Comparison of ENCODE assay signal across 7 cellular contexts in genomic region chr17:77465358-77466041, GRCh38.
DNase-seq lines count a peak whose midpoint lies in the region; ATAC-seq and TF ChIP-seq lines count a peak whose summit lies in the region.

No MANE protein-coding gene starts in this region.

- intact Hi-C loops in body of pancreas (cut with DNase I) = no loop called here

- H3K4me1 ChIP-seq in body of pancreas = peaks cover 31% of the 10 kb centered on the region

- ATAC-seq in HG03342 (IDR thresholded peaks at IDR 0.05; ENCODE audit: unreplicated experiment) (peak; percentile 60), body of pancreas (peak; percentile 9), left lobe of liver (peak; percentile 49)

- no peaks in the 10 kb centered on the region for H3K36me3 ChIP-seq in body of pancreas (replicated peaks in 1 of 2; ENCODE audit: insufficient read depth in 1 of 2, low read depth in 2 of 2)

- peaks cover 5% of the 10 kb centered on the region for H3K9me3 Mint-ChIP-seq in T-helper 1 cell treated with Interleukin-12 subunit alpha and Interleukin-12 subunit beta and Interleukin-4 antibody, amounts not matched to agents 30 μg/mL and 1 μg/mL, for 36 hours

- peak overlapping the region; percentile 62 for H3K4me3 Mint-ChIP-seq in T-helper 1 cell treated with Interleukin-12 subunit alpha and Interleukin-12 subunit beta and Interleukin-4 antibody, amounts not matched to agents 30 μg/mL and 1 μg/mL, for 36 hours

- no peaks in the 10 kb centered on the region for H3K9me3 ChIP-seq in body of pancreas

- peak overlapping the region; percentile 80 for H3K27ac Mint-ChIP-seq in T-helper 1 cell treated with Interleukin-12 subunit alpha and Interleukin-12 subunit beta and Interleukin-4 antibody, amounts not matched to agents 30 μg/mL and 1 μg/mL, for 36 hours

- TF ChIP-seq CTCF in body of pancreas (IDR thresholded peaks at IDR 0.05) = no peak

- no peak overlapping the region for H3K4me3 ChIP-seq in body of pancreas

- DNase-seq in GM19238 (ENCODE audit: insufficient read length, low spot score) (peak; percentile 88), body of pancreas (peak in 2 of 4 donors; percentile 35 to 75), left lobe of liver (ENCODE audit: low spot score) (no peak), NCI-H2171 treated with DMSO at 0.1 percent for 48 hours (lab: John Stamatoyannopoulos, UW) (no peak)
- peak; percentile 71 to 75 for DNase-seq in stimulated activated CD8-positive, alpha-beta memory T cell treated with anti-CD3 and anti-CD28 coated beads, Interleukin-7, amount 100 ng/mL, for 4 hours (ENCODE audit: low read depth in 2 of 2)

- peak overlapping the region in 2 of 4 donors; percentile 24 to 56 for H3K27ac ChIP-seq in body of pancreas

- peaks cover 68% of the 10 kb centered on the region for H3K4me1 Mint-ChIP-seq in T-helper 1 cell treated with Interleukin-12 subunit alpha and Interleukin-12 subunit beta and Interleukin-4 antibody, amounts not matched to agents 30 μg/mL and 1 μg/mL, for 36 hours (ENCODE audit: low read depth)

- 49 to 92% methylated on average over 7 to 12 of the region's 13 CpGs for WGBS in body of pancreas, 2 donors

- H3K36me3 Mint-ChIP-seq in T-helper 1 cell treated with Interleukin-12 subunit alpha and Interleukin-12 subunit beta and Interleukin-4 antibody, amounts not matched to agents 30 μg/mL and 1 μg/mL, for 36 hours (ENCODE audit: low read depth) = peaks cover 43% of the 10 kb centered on the region

- no peaks in the 10 kb centered on the region for H3K27me3 Mint-ChIP-seq in T-helper 1 cell treated with Interleukin-12 subunit alpha and Interleukin-12 subunit beta and Interleukin-4 antibody, amounts not matched to agents 30 μg/mL and 1 μg/mL, for 36 hours (ENCODE audit: low read depth)

- no peak for TF ChIP-seq POLR2A in body of pancreas (IDR thresholded peaks at IDR 0.05)

- H3K27me3 ChIP-seq in body of pancreas = no peaks in the 10 kb centered on the region

Comparison
In these comparisons a context has a peak if more than half of its experiments do, and no peak if none do; other contexts are left out.
1. DNase-seq: peak in GM19238 (single experiment) and stimulated activated CD8-positive, alpha-beta memory T cell treated with anti-CD3 and anti-CD28 coated beads, Interleukin-7, amount 100 ng/mL, for 4 hours (2 of 2); none in left lobe of liver (single experiment) and NCI-H2171 treated with DMSO at 0.1 percent for 48 hours (single experiment).
2. ATAC-seq: peak in every context shown above with its lines; median percentile 60 in HG03342; 49 in left lobe of liver; 9 in body of pancreas.